9 cellular contexts compared by ENCODE assay signal in the genomic region with DNA sequence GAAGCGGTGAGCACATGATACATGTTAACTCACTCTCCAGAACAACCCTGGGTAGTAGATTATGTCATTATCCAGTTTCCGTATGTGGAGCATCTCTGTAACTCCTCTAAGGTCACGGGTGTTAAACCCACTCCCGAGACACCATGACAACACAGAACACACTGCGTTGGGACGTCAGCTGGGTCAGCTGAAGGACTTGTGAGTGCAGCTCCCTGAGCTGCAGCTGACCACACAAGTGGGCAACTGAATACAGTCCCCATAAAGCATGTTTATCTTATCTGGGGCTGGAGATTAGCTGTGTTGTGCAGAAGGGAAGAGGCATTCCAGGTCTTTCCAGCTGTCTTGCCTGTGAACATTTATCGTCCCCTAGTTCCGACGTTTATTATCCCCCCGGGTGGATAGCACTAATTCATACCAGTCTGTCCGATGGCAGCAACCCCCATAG.
DNase-seq lines count a peak whose midpoint lies in the region; ATAC-seq lines count a peak whose summit lies in the region.
"Had no signal": no experiment of that assay in that cellular context is flagged by ENCODE, and none has a peak within 500 bp of the region (broad histone marks: within the 10 kb centered on the region; RNA-seq: fewer than 3 reads in every experiment).

No MANE protein-coding gene starts in this region.

- H3K9ac ChIP-seq in adipocyte (ENCODE audit: low read length): peak overlapping the region; percentile 12

- H3K4me3 Mint-ChIP-seq in stimulated activated memory B cell treated with anti-CD40 and anti-IgM and Interleukin-4, amounts not matched to agents 10 μg/mL and 1 μg/mL and 100 μg/mL, for 72 hours: no peak overlapping the region

- no peak overlapping the region for H3K4me3 ChIP-seq in adipocyte (ENCODE audit: low read length)
- H3K4me3 ChIP-seq: GM12878 had no signal

- no peaks in the 10 kb centered on the region for H3K27me3 ChIP-seq in adipocyte (replicated peaks; ENCODE audit: control insufficient read depth, insufficient read depth, low read length)

- H3K4me1 ChIP-seq in adipocyte (ENCODE audit: control insufficient read depth, insufficient read depth, low read length): peaks cover 66% of the 10 kb centered on the region

- ATAC-seq in stimulated activated memory B cell treated with anti-CD40 and anti-IgM and Interleukin-4, amounts not matched to agents 10 μg/mL and 1 μg/mL and 100 μg/mL, for 72 hours: no peak
- ATAC-seq in HG03280 (IDR thresholded peaks at IDR 0.05; ENCODE audit: unreplicated experiment) (no peak), GM19467 (IDR thresholded peaks at IDR 0.05; ENCODE audit: unreplicated experiment) (no peak)
- ATAC-seq: GM12878 had no signal

- H3K36me3 Mint-ChIP-seq in stimulated activated memory B cell treated with anti-CD40 and anti-IgM and Interleukin-4, amounts not matched to agents 10 μg/mL and 1 μg/mL and 100 μg/mL, for 72 hours: peaks cover 18% of the 10 kb centered on the region

- peak overlapping the region; percentile 50 for H3K27ac Mint-ChIP-seq in stimulated activated memory B cell treated with anti-CD40 and anti-IgM and Interleukin-4, amounts not matched to agents 10 μg/mL and 1 μg/mL and 100 μg/mL, for 72 hours

- peak in 2 of 3 experiments; percentile 48 to 79 for DNase-seq in NCI-H1417 (lab: John Stamatoyannopoulos, UW)
- no peak for DNase-seq in NCI-H1417 treated with DMSO at 0.1 percent for 48 hours (lab: John Stamatoyannopoulos, UW)
- DNase-seq in adipocyte (ENCODE audit: low read depth): no peak
- peak; percentile 84 for DNase-seq in islet precursor cell
- no peak for DNase-seq in activated gamma-delta T cell treated with Interleukin-2 at 50 U/mL for 16 hours

- H3K9me3 Mint-ChIP-seq in stimulated activated memory B cell treated with anti-CD40 and anti-IgM and Interleukin-4, amounts not matched to agents 10 μg/mL and 1 μg/mL and 100 μg/mL, for 72 hours: no peaks in the 10 kb centered on the region

- H3K4me1 Mint-ChIP-seq in stimulated activated memory B cell treated with anti-CD40 and anti-IgM and Interleukin-4, amounts not matched to agents 10 μg/mL and 1 μg/mL and 100 μg/mL, for 72 hours: peaks cover 72% of the 10 kb centered on the region

- H3K36me3 ChIP-seq in adipocyte (ENCODE audit: control insufficient read depth, insufficient read depth, low read length, severe bottlenecking): no peaks in the 10 kb centered on the region

- no peaks in the 10 kb centered on the region for H3K27me3 Mint-ChIP-seq in stimulated activated memory B cell treated with anti-CD40 and anti-IgM and Interleukin-4, amounts not matched to agents 10 μg/mL and 1 μg/mL and 100 μg/mL, for 72 hours

- H3K9me3 ChIP-seq in adipocyte (ENCODE audit: control insufficient read depth, low read length): no peaks in the 10 kb centered on the region

Comparison
In these comparisons a context has a peak if more than half of its experiments do, and no peak if none do; other contexts are left out.
1. DNase-seq: peak in NCI-H1417 (2 of 3) and islet precursor cell (single experiment); none in NCI-H1417 treated with DMSO at 0.1 percent for 48 hours (single experiment), adipocyte (single experiment) and activated gamma-delta T cell treated with Interleukin-2 at 50 U/mL for 16 hours (single experiment).